In the genomic region with DNA sequence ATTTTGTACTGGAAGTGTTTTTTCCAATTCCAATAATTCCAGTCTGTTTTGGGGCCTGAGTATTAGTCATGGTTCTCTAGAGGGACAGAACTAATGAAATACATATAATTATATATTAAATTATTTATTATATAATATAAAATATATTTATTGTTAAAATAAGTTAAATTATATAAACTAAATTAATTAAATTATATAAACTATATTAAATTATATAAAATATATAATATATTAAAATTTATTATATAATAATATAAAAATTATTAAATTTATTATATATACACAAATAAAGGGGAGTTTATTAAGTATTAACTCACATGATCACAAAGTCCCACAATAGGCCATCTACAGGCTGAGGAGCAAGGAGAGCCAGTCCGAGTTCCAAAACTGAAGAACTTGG, we compare ENCODE assay signal across 22 cellular contexts.
A peak's percentile ranks its signal among the peaks of the same experiment; 100 is the strongest.
DNase-seq lines count a peak whose midpoint lies in the region; ATAC-seq, FAIRE-seq and TF ChIP-seq lines count a peak whose summit lies in the region.
"Had no signal": no experiment of that assay in that cellular context is flagged by ENCODE, and none has a peak within 500 bp of the region (broad histone marks: within the 10 kb centered on the region; RNA-seq: fewer than 3 reads in every experiment).

No MANE protein-coding gene starts in this region.

- no peaks in the 10 kb centered on the region for H3K9me3 ChIP-seq in pancreas
- no peaks in the 10 kb centered on the region for H3K9me3 ChIP-seq in upper lobe of left lung

- TF ChIP-seq EP300 in upper lobe of left lung (IDR thresholded peaks at IDR 0.05): no peak

- H3K27ac ChIP-seq in pancreas (no peak overlapping the region), upper lobe of left lung (no peak overlapping the region)
- H3K27ac ChIP-seq: GM23248 had no signal

- H3K4me1 ChIP-seq in pancreas (no peaks in the 10 kb centered on the region), upper lobe of left lung (no peaks in the 10 kb centered on the region)

- WGBS in pancreas, 2 donors: 65 to 88% methylated on average over 1 of the region's 1 CpG
- 91 to 94% methylated on average over 1 of the region's 1 CpG for WGBS in upper lobe of left lung, 2 donors

- DNase-seq in pancreas: no peak
- no peak for DNase-seq in upper lobe of left lung
- no peak for DNase-seq in NCI-H1436 (lab: John Stamatoyannopoulos, UW)
- no peak for DNase-seq in GM10266 (ENCODE audit: extremely low spot score)
- DNase-seq: 8988T; C1 segment of cervical spinal cord; Calu3; CD4-positive, alpha-beta memory T cell; COR-L47; DMS53; DND-41; GDM1; GM23248; H7 had no signal

- intact Hi-C loops in pancreas (cut with DNase I): no loop called here

- TF ChIP-seq POLR2A in upper lobe of left lung (IDR thresholded peaks at IDR 0.05): no peak

- H3K27me3 ChIP-seq in pancreas: no peaks in the 10 kb centered on the region
- no peaks in the 10 kb centered on the region for H3K27me3 ChIP-seq in upper lobe of left lung

- ATAC-seq in pancreas (no peak), upper lobe of left lung (ENCODE audit: low FRiP score in 2 of 2) (no peak), GM21786 (IDR thresholded peaks at IDR 0.05; ENCODE audit: unreplicated experiment) (no peak)
- ATAC-seq: HCT116 had no signal

- H3K36me3 ChIP-seq in pancreas: no peaks in the 10 kb centered on the region
- H3K36me3 ChIP-seq in upper lobe of left lung: no peaks in the 10 kb centered on the region

- FAIRE-seq in G401.6 (lab: Jason Lieb, UNC): peak; percentile 96
- peak; percentile 94 for FAIRE-seq in TTC549 (lab: Jason Lieb, UNC)
- FAIRE-seq in endometrium (lab: Jason Lieb, UNC): peak; percentile 41
- FAIRE-seq in pancreas (lab: Jason Lieb, UNC): peak; percentile 97
- FAIRE-seq: GM12891, GM18507, H1 had no signal

- H3K4me3 ChIP-seq in pancreas: no peak overlapping the region
- no peak overlapping the region for H3K4me3 ChIP-seq in upper lobe of left lung
- H3K4me3 ChIP-seq: GM23248 had no signal

- TF ChIP-seq CTCF in pancreas (IDR thresholded peaks at IDR 0.05): no peak
- TF ChIP-seq CTCF in upper lobe of left lung (IDR thresholded peaks at IDR 0.05): no peak
- no peak for TF ChIP-seq CTCF in GM10266 (IDR thresholded peaks at IDR 0.05; ENCODE audit: control insufficient read depth, insufficient read depth, low read depth, missing control alignments)
